ENCODE assay signal across 22 cellular contexts in the genomic region with DNA sequence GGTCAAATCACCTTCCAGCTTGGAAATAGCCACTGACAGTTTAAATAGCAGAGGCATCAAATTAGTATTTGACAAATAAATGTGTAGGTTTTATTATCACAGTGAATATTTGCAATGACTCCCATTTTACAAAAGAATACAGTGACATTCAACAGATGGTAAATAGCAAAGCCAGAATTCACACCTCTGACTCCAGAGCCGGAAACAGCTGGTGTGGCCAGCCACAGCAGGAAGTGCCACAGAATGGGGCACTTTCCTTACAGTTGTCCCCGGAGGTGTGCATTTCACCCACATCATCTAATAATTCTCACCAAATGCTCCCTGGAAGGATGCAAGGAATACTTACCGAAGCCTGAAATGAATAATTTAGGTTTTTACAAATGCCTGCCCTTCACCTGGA.
"Had no signal": no experiment of that assay in that cellular context is flagged by ENCODE, and none has a peak within 500 bp of the region (broad histone marks: within the 10 kb centered on the region; RNA-seq: fewer than 3 reads in every experiment).

No MANE protein-coding gene starts in this region.

- H3K36me3 ChIP-seq: ascending aorta, cardiac muscle cell had no signal

- H3K9me3 ChIP-seq: ascending aorta had no signal

- H3K4me3 ChIP-seq: ascending aorta, cardiac muscle cell had no signal

- H3K4me1 ChIP-seq: ascending aorta had no signal

- H3K27ac ChIP-seq: ascending aorta, cardiac muscle cell had no signal

- H3K27me3 ChIP-seq: ascending aorta, cardiac muscle cell had no signal

- DNase-seq: activated CD4-positive, alpha-beta T cell treated with anti-CD3 and anti-CD28 coated beads, Interleukin-2, amount 10 ng/mL, durations not matched to agents 24 days and 14 days; activated CD4-positive, alpha-beta T cell treated with anti-CD3 and anti-CD28 coated beads, Interleukin-2, amount 50 U/mL, for 4 hours; activated CD8-positive, alpha-beta T cell treated with anti-CD3 and anti-CD28 coated beads for 36 hours; activated effector memory CD4-positive, alpha-beta T cell treated with anti-CD3 and anti-CD28 coated beads, Interleukin-2, amount 50 U/mL, for 16 hours; activated naive CD4-positive, alpha-beta T cell treated with Interleukin-2 at 50 U/mL for 16 hours; activated naive CD8-positive, alpha-beta T cell treated with anti-CD3 and anti-CD28 coated beads, Interleukin-2, amount 10 ng/mL, durations not matched to agents 7 days and 5 days; activated T-cell treated with anti-CD3 and anti-CD28 coated beads, Interleukin-2, amount 50 U/mL, for 1 hour; activated T-cell treated with anti-CD3 and anti-CD28 coated beads, Interleukin-2, amount 50 U/mL, for 72 hours; amygdala; NCI-H1092 treated with DMSO at 0.1 percent for 48 hours; NCI-H1694; NCI-H1930; NCI-H2081 treated with DMSO at 0.1 percent for 48 hours; NCI-H345; NCI-H524 treated with DMSO at 0.1 percent for 48 hours; NCI-H748 treated with DMSO at 0.1 percent for 48 hours; OCI-M1; Right ventricle myocardium superior; T1000 had no signal

- ATAC-seq: activated CD8-positive, alpha-beta T cell treated with anti-CD3 and anti-CD28 coated beads for 36 hours; activated T-cell treated with anti-CD3 and anti-CD28 coated beads, Interleukin-2, amount 50 U/mL, for 72 hours; activated T-helper 17 cell treated with anti-CD3 and anti-CD28 coated beads, Interleukin-2, amount 50 U/mL, for 72 hours had no signal
